Comparison of ENCODE assay signal across 8 cellular contexts in the genomic region with DNA sequence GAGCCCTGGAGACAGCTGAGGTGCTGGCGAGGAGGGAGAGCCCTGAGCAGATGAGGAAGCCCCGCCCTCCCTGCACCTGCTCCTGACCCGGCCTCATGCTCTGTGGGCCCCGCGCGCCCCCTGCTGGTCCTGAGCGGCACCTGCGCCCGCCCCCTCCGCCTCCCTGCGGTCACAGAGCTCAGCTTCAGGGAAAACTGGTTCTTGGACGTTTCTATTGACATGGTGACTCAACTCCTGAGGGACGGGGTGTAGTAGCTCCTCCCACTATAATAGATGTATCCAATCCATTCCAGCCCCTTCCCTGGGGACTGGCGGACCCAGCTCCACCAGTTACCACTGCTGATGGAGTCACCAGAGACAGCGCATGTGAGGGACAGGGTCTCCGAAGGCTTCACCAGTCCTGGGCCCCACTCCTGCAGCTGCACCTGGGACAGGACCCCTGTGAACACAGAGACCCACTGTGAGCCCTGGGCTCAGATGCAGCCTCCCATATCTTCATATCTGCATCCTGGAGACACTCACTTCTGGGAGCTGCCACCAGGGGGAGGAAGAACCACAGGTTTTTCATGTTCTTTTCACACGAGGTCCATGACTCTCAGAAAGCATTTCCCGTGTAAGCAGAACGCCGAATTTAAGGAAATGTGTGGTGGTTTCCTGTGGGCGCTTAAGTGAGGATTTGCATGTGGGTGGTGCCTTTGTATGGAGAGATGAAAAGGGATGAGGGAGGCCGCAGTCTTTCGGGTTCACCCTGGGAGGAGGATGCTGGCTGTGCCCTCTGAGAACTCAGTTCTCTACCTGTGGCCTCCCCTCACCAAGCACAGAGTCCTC.
A peak's percentile ranks its signal among the peaks of the same experiment; 100 is the strongest.
DNase-seq lines count a peak whose midpoint lies in the region; ATAC-seq and TF ChIP-seq lines count a peak whose summit lies in the region.

No MANE protein-coding gene starts in this region.

- no peak overlapping the region for H3K9ac ChIP-seq in neuronal stem cell (ENCODE audit: low read depth, low read length, poor library complexity)

- peak; percentile 53 for DNase-seq in NCI-H82 (lab: John Stamatoyannopoulos, UW)
- no peak for DNase-seq in NCI-H82 treated with DMSO at 0.1 percent for 48 hours (lab: John Stamatoyannopoulos, UW; ENCODE audit: unreplicated experiment)
- DNase-seq in Panc1 (ENCODE audit: low read depth, low spot score), result no peak
- peak; percentile 85 for DNase-seq in activated T-cell treated with anti-CD3 and anti-CD28 coated beads for 4 hours
- peak; percentile 64 for DNase-seq in left ventricle myocardium superior
- DNase-seq in stimulated activated CD8-positive, alpha-beta memory T cell treated with anti-CD3 and anti-CD28 coated beads, Interleukin-15, amount 100 ng/mL, for 24 hours (ENCODE audit: low read depth), result peak; percentile 67
- no peak for DNase-seq in neuronal stem cell (ENCODE audit: low spot score)

- ATAC-seq in HG03460 (IDR thresholded peaks at IDR 0.05; ENCODE audit: unreplicated experiment) (peak; percentile 54), Panc1 (peak; percentile 90), left ventricle myocardium superior (peak; percentile 27)

- peaks cover 2% of the 10 kb centered on the region for H3K79me1 ChIP-seq in neuronal stem cell (ENCODE audit: low read depth, low read length)

- H2BK15ac ChIP-seq in neuronal stem cell (ENCODE audit: low read length), result no peak overlapping the region

- H3K18ac ChIP-seq in neuronal stem cell (ENCODE audit: low read length), result no peak overlapping the region

- H4K8ac ChIP-seq in neuronal stem cell (ENCODE audit: low read depth, low read length), result no peak overlapping the region

- peak; percentile 83 for TF ChIP-seq CTCF in Panc1 (IDR thresholded peaks at IDR 0.05)

- H3K27me3 ChIP-seq in Panc1 (ENCODE audit: control insufficient read depth, insufficient read depth, low read length) (no peaks in the 10 kb centered on the region), neuronal stem cell (ENCODE audit: control insufficient read depth in 3 of 3, insufficient read depth in 3 of 3, low read depth in 1 of 3, low read length in 3 of 3) (peaks cover 0 to 1% (median 0%) of the 10 kb centered on the region in 3 experiments)

- CTCF ChIA-PET in Panc1 (lab: Charles Lee), result interaction anchor here (0.5 to 1.0 kb wide), 3 partner anchors 34 to 182 kb away, joined by 3 to 8 read pairs (median 3); no protein-coding TSS in a partner anchor

- H3K4me2 ChIP-seq in neuronal stem cell (ENCODE audit: insufficient read depth, low read length, poor library complexity, severe bottlenecking), result no peak overlapping the region

- no peak overlapping the region for H3K4ac ChIP-seq in neuronal stem cell (ENCODE audit: low read length)

- BruUV-seq in Panc1 (replicated peaks; lab: Mats Ljungman, UMichigan), result no TSS peak

- no peak overlapping the region for H2BK12ac ChIP-seq in neuronal stem cell (ENCODE audit: low read length)

- POLR2A ChIA-PET in Panc1 (lab: Charles Lee), result no interaction called here

- H3K4me1 ChIP-seq in Panc1 (ENCODE audit: control insufficient read depth, insufficient read depth, low read length) (no peaks in the 10 kb centered on the region), neuronal stem cell (ENCODE audit: control insufficient read depth in 2 of 2, insufficient read depth in 1 of 2, low read depth in 1 of 2, low read length in 2 of 2) (no peaks in the 10 kb centered on the region)

- in situ Hi-C loops in Panc1 (cut with HindIII; ENCODE audit: low pct_unique_long_range_greater_than_20kb, low sequenced_read_pairs), result no loop called here

- no peaks in the 10 kb centered on the region for H3K9me3 ChIP-seq in Panc1 (ENCODE audit: control insufficient read depth, insufficient read depth, low read depth, low read length)
- peaks cover 0 to 20% of the 10 kb centered on the region in 2 donors for H3K9me3 ChIP-seq in neuronal stem cell (replicated peaks in 1 of 2; ENCODE audit: control insufficient read depth in 2 of 2, insufficient read depth in 1 of 2, low read depth in 1 of 2, low read length in 2 of 2)

- no peak overlapping the region for H3K14ac ChIP-seq in neuronal stem cell (ENCODE audit: low read length)

- H2AK5ac ChIP-seq in neuronal stem cell (ENCODE audit: low read depth, low read length), result no peak overlapping the region

- no peak overlapping the region for H3K23ac ChIP-seq in neuronal stem cell (ENCODE audit: low read depth, low read length, poor library complexity)

- no peak overlapping the region for H2BK120ac ChIP-seq in neuronal stem cell (ENCODE audit: low read depth, low read length)

- no peak overlapping the region for H3K27ac ChIP-seq in Panc1 (ENCODE audit: low read length)
- no peak overlapping the region for H3K27ac ChIP-seq in neuronal stem cell (replicated peaks; ENCODE audit: low read length)

- no peak overlapping the region for H2AFZ ChIP-seq in neuronal stem cell (ENCODE audit: low read length)

- WGBS in neuronal stem cell (ENCODE audit: extremely low coverage in 2 of 2, insufficient read length in 2 of 2, insufficient replicate concordance in 1 of 2), 2 donors, result no CpG with 5 or more reads among the region's 23 CpGs

- H4K91ac ChIP-seq in neuronal stem cell (ENCODE audit: low read depth, low read length, poor library complexity), result no peak overlapping the region

- H3K36me3 ChIP-seq in Panc1 (ENCODE audit: control insufficient read depth, insufficient read depth, low read length), result no peaks in the 10 kb centered on the region
- no peaks in the 10 kb centered on the region for H3K36me3 ChIP-seq in neuronal stem cell (replicated peaks in 1 of 2; ENCODE audit: control insufficient read depth in 2 of 2, insufficient read depth in 2 of 2, low read length in 2 of 2)

- H2BK5ac ChIP-seq in neuronal stem cell (ENCODE audit: low read length), result no peak overlapping the region

- intact Hi-C loops in Panc1 (cut with micrococcal nuclease; ENCODE audit: unreplicated experiment) (no loop called here), left ventricle myocardium superior (cut with micrococcal nuclease) (no loop called here)

- H3K4me3 ChIP-seq in Panc1 (ENCODE audit: low read depth in 2 of 2, low read length in 2 of 2) (no peak overlapping the region), neuronal stem cell (ENCODE audit: low read length in 2 of 2) (no peak overlapping the region)

Comparison
In these comparisons a context has a peak if more than half of its experiments do, and no peak if none do; other contexts are left out.
1. DNase-seq: peak in NCI-H82 (single experiment), activated T-cell treated with anti-CD3 and anti-CD28 coated beads for 4 hours (single experiment), left ventricle myocardium superior (single experiment) and stimulated activated CD8-positive, alpha-beta memory T cell treated with anti-CD3 and anti-CD28 coated beads, Interleukin-15, amount 100 ng/mL, for 24 hours (single experiment); none in NCI-H82 treated with DMSO at 0.1 percent for 48 hours (single experiment), Panc1 (single experiment) and neuronal stem cell (single experiment).
2. ATAC-seq: peak in every context shown above with its lines; median percentile 90 in Panc1; 54 in HG03460; 27 in left ventricle myocardium superior.